9 cellular contexts compared by ENCODE assay signal in genomic region chr7:139095194-139095659, GRCh38. TPM values are rescaled to one million over a fixed set of nuclear protein-coding genes. Genes with fewer than 3 reads are reported as not detected.
DNase-seq lines count a peak whose midpoint lies in the region; ATAC-seq and TF ChIP-seq lines count a peak whose summit lies in the region.
"Had no signal": no experiment of that assay in that cellular context is flagged by ENCODE, and none has a peak within 500 bp of the region (broad histone marks: within the 10 kb centered on the region; RNA-seq: fewer than 3 reads in every experiment).

No MANE protein-coding gene starts in this region.

- DNase-seq in RWPE2 (ENCODE audit: low spot score) (no peak), NCI-H128 (lab: John Stamatoyannopoulos, UW; ENCODE audit: unreplicated experiment) (no peak), Calu3 (no peak), mammary epithelial cell (no peak)
- DNase-seq in activated naive CD4-positive, alpha-beta T cell treated with Interleukin-2 at 50 U/mL for 16 hours, result peak; percentile 69
- peak; percentile 85 for DNase-seq in natural killer cell treated with Interleukin-12 subunit alpha and Interleukin-12 subunit beta and Interleukin-15 and Interleukin-18, amount 100 ng/mL, for 72 hours (ENCODE audit: low spot score)

- H3K79me2 ChIP-seq in mammary epithelial cell (ENCODE audit: insufficient read depth, low read length), result peaks cover 88% of the 10 kb centered on the region

- H3K36me3 Mint-ChIP-seq in natural killer cell treated with Interleukin-12 subunit alpha and Interleukin-12 subunit beta and Interleukin-15 and Interleukin-18, amount 100 ng/mL, for 72 hours, result peaks cover 17% of the 10 kb centered on the region
- H3K36me3 Mint-ChIP-seq in Calu3 (ENCODE audit: insufficient read depth, unreplicated experiment), result peaks cover 11% of the 10 kb centered on the region

- H3K27ac ChIP-seq in RWPE2 (ENCODE audit: poor library complexity, severe bottlenecking) (no peak overlapping the region), mammary epithelial cell (ENCODE audit: insufficient read depth, low read depth, low read length) (no peak overlapping the region)
- H3K27ac ChIP-seq: psoas muscle had no signal

- H3K9ac ChIP-seq in mammary epithelial cell (ENCODE audit: insufficient read depth, low read length), result no peak overlapping the region

- H3K4me1 Mint-ChIP-seq in natural killer cell treated with Interleukin-12 subunit alpha and Interleukin-12 subunit beta and Interleukin-15 and Interleukin-18, amount 100 ng/mL, for 72 hours (ENCODE audit: low read depth in 2 of 2), result peaks cover 60 to 65% of the 10 kb centered on the region in 2 donors
- H3K4me1 Mint-ChIP-seq in Calu3 (ENCODE audit: low read depth, unreplicated experiment), result peaks cover 25% of the 10 kb centered on the region

- 89% methylated on average over 13 of the region's 13 CpGs for WGBS in mammary epithelial cell (ENCODE audit: low coverage, missing lambda C conversion rate)

- no peaks in the 10 kb centered on the region for H3K27me3 ChIP-seq in RWPE2 (ENCODE audit: insufficient read depth, poor library complexity, severe bottlenecking)
- H3K27me3 ChIP-seq in mammary epithelial cell (ENCODE audit: insufficient read depth, low read length), result no peaks in the 10 kb centered on the region

- CTCF ChIA-PET in Calu3 (lab: Charles Lee) (interaction anchor here (0.6 kb wide), 1 partner anchor 46 kb away, joined by 3 read pairs; no protein-coding TSS in a partner anchor), mammary epithelial cell (lab: Charles Lee; ENCODE audit: low non-redundant PET) (no interaction called here)

- ATAC-seq in GM19025 (IDR thresholded peaks at IDR 0.05; ENCODE audit: low read depth, unreplicated experiment) (peak; percentile 97), HG03060 (IDR thresholded peaks at IDR 0.05; ENCODE audit: low read depth, unreplicated experiment) (peak; percentile 99), RWPE2 (ENCODE audit: low read depth) (peak; percentile 42; the same call in 2 of the 3 replicates)
- peak; percentile 96 to 99 for ATAC-seq in natural killer cell treated with Interleukin-12 subunit alpha and Interleukin-12 subunit beta and Interleukin-15 and Interleukin-18, amount 100 ng/mL, for 72 hours

- no peaks in the 10 kb centered on the region for H4K20me1 ChIP-seq in mammary epithelial cell (ENCODE audit: insufficient read depth, low read length)

- H3K9me3 Mint-ChIP-seq in natural killer cell treated with Interleukin-12 subunit alpha and Interleukin-12 subunit beta and Interleukin-15 and Interleukin-18, amount 100 ng/mL, for 72 hours, result no peaks in the 10 kb centered on the region
- no peaks in the 10 kb centered on the region for H3K9me3 Mint-ChIP-seq in Calu3 (ENCODE audit: low read depth, unreplicated experiment)

- dilution Hi-C loops in mammary epithelial cell (cut with HindIII; ENCODE audit: low sequenced_read_pairs), result no loop called here

- TF ChIP-seq CTCF in RWPE2 (IDR thresholded peaks at IDR 0.05; ENCODE audit: poor library complexity, severe bottlenecking) (no peak), Calu3 (IDR thresholded peaks at IDR 0.05; ENCODE audit: unreplicated experiment) (no peak), mammary epithelial cell (conservative IDR thresholded peaks at IDR 0.05 in 1 of 2, IDR thresholded peaks at IDR 0.05 in 1 of 2; ENCODE audit: extremely low read depth in 1 of 2, insufficient read depth in 1 of 2, low read depth in 1 of 2, low read length in 2 of 2) (no peak)

- intact Hi-C loops in Calu3 (cut with micrococcal nuclease; ENCODE audit: unreplicated experiment) (no loop called here), mammary epithelial cell (cut with micrococcal nuclease) (no loop called here)

- H3K27me3 Mint-ChIP-seq in natural killer cell treated with Interleukin-12 subunit alpha and Interleukin-12 subunit beta and Interleukin-15 and Interleukin-18, amount 100 ng/mL, for 72 hours, result no peaks in the 10 kb centered on the region
- H3K27me3 Mint-ChIP-seq in Calu3 (ENCODE audit: unreplicated experiment), result no peaks in the 10 kb centered on the region

- H3K4me1 ChIP-seq in RWPE2 (ENCODE audit: insufficient read depth, poor library complexity, severe bottlenecking) (no peaks in the 10 kb centered on the region), mammary epithelial cell (ENCODE audit: insufficient read depth, low read length) (no peaks in the 10 kb centered on the region)

- peak overlapping the region; percentile 74 for H3K4me3 Mint-ChIP-seq in natural killer cell treated with Interleukin-12 subunit alpha and Interleukin-12 subunit beta and Interleukin-15 and Interleukin-18, amount 100 ng/mL, for 72 hours
- no peak overlapping the region for H3K4me3 Mint-ChIP-seq in Calu3 (ENCODE audit: low read depth, unreplicated experiment)

- H3K4me2 ChIP-seq in mammary epithelial cell (ENCODE audit: insufficient read depth, low read depth, low read length), result no peak overlapping the region

- H3K9me3 ChIP-seq in RWPE2 (ENCODE audit: severe bottlenecking) (no peaks in the 10 kb centered on the region), mammary epithelial cell (replicated peaks; ENCODE audit: insufficient read depth, low read length) (no peaks in the 10 kb centered on the region)
- H3K9me3 ChIP-seq: psoas muscle had no signal

- BruUV-seq in Calu3 (replicated peaks; lab: Mats Ljungman, UMichigan) (no TSS peak), mammary epithelial cell (replicated peaks; lab: Mats Ljungman, UMichigan) (no TSS peak)

- H3K36me3 ChIP-seq in RWPE2 (ENCODE audit: low read depth) (peaks cover 55% of the 10 kb centered on the region), mammary epithelial cell (ENCODE audit: insufficient read depth, low read length) (peaks cover 8% of the 10 kb centered on the region)

- H3K27ac Mint-ChIP-seq in natural killer cell treated with Interleukin-12 subunit alpha and Interleukin-12 subunit beta and Interleukin-15 and Interleukin-18, amount 100 ng/mL, for 72 hours, result peak overlapping the region; percentile 80 to 97
- H3K27ac Mint-ChIP-seq in Calu3 (ENCODE audit: unreplicated experiment), result no peak overlapping the region

- in situ Hi-C loops in mammary epithelial cell (cut with MboI; ENCODE audit: low sequenced_read_pairs in 2 of 2), result no loop called here

- no peak overlapping the region for H2AFZ ChIP-seq in mammary epithelial cell (ENCODE audit: low read depth, low read length)

- H3K4me3 ChIP-seq in RWPE2 (ENCODE audit: severe bottlenecking), result no peak overlapping the region
- no peak overlapping the region for H3K4me3 ChIP-seq in mammary epithelial cell (replicated peaks in 1 of 3; ENCODE audit: insufficient read depth in 1 of 3, low read depth in 2 of 3, low read length in 3 of 3)
- H3K4me3 ChIP-seq: psoas muscle had no signal

RNA-seq across cellular contexts. Expression of gene ZC3HAV1, which starts 14.3 kb away (rescaled TPM):
- 100 to 1,000 TPM in 1 of 2 donors, 10 to 100 TPM in 1; 88.2 to 104 TPM for total RNA-seq in natural killer cell treated with Interleukin-12 subunit alpha and Interleukin-12 subunit beta and Interleukin-15 and Interleukin-18, amount 100 ng/mL, for 72 hours
- 63.4 and 101 TPM in 2 replicates for total RNA-seq in Calu3 (2022)
- total RNA-seq in mammary epithelial cell, result 10 to 100 TPM; 23.6 to 50.5 TPM
- polyA plus RNA-seq in mammary epithelial cell, result 24.2 TPM
- 35.7 TPM for polyA minus RNA-seq in mammary epithelial cell

RNA-seq across cellular contexts. Expression of gene ZC3HAV1L, which starts 59.4 kb away (rescaled TPM):
- total RNA-seq in natural killer cell treated with Interleukin-12 subunit alpha and Interleukin-12 subunit beta and Interleukin-15 and Interleukin-18, amount 100 ng/mL, for 72 hours, result 1 to 10 TPM; 3.7 to 8.7 TPM
- total RNA-seq in Calu3 (2022), result 13.7 and 15.0 TPM in 2 replicates
- total RNA-seq in mammary epithelial cell, result 10 to 100 TPM in 1 of 2 donors, 1 to 10 TPM in 1; 9.9 to 14.8 TPM
- 9.5 TPM for polyA plus RNA-seq in mammary epithelial cell
- 15.9 TPM for polyA minus RNA-seq in mammary epithelial cell

Comparison
In these comparisons a context has a peak if more than half of its experiments do, and no peak if none do; other contexts are left out.
1. ATAC-seq: peak in every context shown above with its lines; median percentile 99 in HG03060; 98 in natural killer cell treated with Interleukin-12 subunit alpha and Interleukin-12 subunit beta and Interleukin-15 and Interleukin-18, amount 100 ng/mL, for 72 hours; 97 in GM19025; 42 in RWPE2.
2. DNase-seq: peak in activated naive CD4-positive, alpha-beta T cell treated with Interleukin-2 at 50 U/mL for 16 hours (single experiment) and natural killer cell treated with Interleukin-12 subunit alpha and Interleukin-12 subunit beta and Interleukin-15 and Interleukin-18, amount 100 ng/mL, for 72 hours (single experiment); none in RWPE2 (single experiment), NCI-H128 (single experiment), Calu3 (single experiment) and mammary epithelial cell (single experiment).